8 cellular contexts compared by ENCODE assay signal in the genomic region with DNA sequence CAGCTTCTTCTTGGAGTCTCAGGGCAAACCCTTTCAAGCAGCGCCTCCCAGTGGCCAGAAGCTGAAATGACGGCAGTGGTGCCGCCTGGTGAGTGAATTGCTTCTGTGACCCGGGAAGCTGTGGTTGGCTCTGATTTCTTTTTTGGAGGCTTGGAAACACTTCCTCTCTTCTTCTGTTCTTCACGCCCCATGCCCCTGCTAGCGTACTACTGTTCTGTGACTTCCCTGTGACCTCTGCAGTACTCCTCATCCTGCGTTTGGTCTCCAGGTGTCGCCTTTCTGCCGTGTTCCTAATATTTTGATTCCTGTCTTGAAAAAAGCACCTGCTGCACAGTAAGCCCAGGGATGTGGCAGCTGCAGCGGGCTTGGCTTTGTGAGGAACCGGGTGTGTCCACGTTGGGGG.
DNase-seq lines count a peak whose midpoint lies in the region; ATAC-seq and TF ChIP-seq lines count a peak whose summit lies in the region.
"Not testable (repeated sequence)": the region's sequence is repeated elsewhere in the genome, so short reads cannot be mapped to it uniquely, and the experiment has no call there.

No MANE protein-coding gene starts in this region.

- intact Hi-C loops in activated CD4-positive, alpha-beta T cell treated with anti-CD3 and anti-CD28 coated beads for 36 hours (cut with DNase I, micrococcal nuclease) = loop anchor here in 1 of 2 experiments (2.0 kb wide), 1 partner anchor 48 kb away; no protein-coding TSS in a partner anchor
- intact Hi-C loops in MCF 10A (cut with micrococcal nuclease) = loop anchor here (10.0 kb wide), 2 partner anchors 48 to 748 kb away; no protein-coding TSS in a partner anchor
- intact Hi-C loops in heart right ventricle (cut with DNase I) = not testable (repeated sequence)

- not testable (repeated sequence) for H3K9ac ChIP-seq in KMS-11

- H3K4me3 ChIP-seq in KMS-11 (IDR thresholded peaks at IDR 0.05; ENCODE audit: insufficient read depth, low read depth, low read length); heart right ventricle; neutrophil (ENCODE audit: low read depth in 1 of 2, low read length in 1 of 2); thoracic aorta: not testable (repeated sequence)

- not testable (repeated sequence) for H3K4me1 ChIP-seq in KMS-11 (ENCODE audit: low read depth, poor library complexity, severe bottlenecking); heart right ventricle; neutrophil (ENCODE audit: control insufficient read depth in 1 of 2, insufficient read depth in 1 of 2, low read depth in 1 of 2, low read length in 1 of 2); thoracic aorta (ENCODE audit: control insufficient read depth in 1 of 2, low read depth in 2 of 2)

- not testable (repeated sequence) for BruUV-seq in MCF 10A (replicated peaks; lab: Mats Ljungman, UMichigan)

- H3K36me3 Mint-ChIP-seq in activated CD4-positive, alpha-beta T cell treated with anti-CD3 and anti-CD28 coated beads for 36 hours (ENCODE audit: low read depth) = not testable (repeated sequence)
- H3K36me3 Mint-ChIP-seq in MCF 10A (ENCODE audit: insufficient read depth, unreplicated experiment) = peaks cover 11% of the 10 kb centered on the region

- not testable (repeated sequence) for H3K4me3 Mint-ChIP-seq in activated CD4-positive, alpha-beta T cell treated with anti-CD3 and anti-CD28 coated beads for 36 hours; MCF 10A (ENCODE audit: unreplicated experiment)

- not testable (repeated sequence) for H3K4me2 ChIP-seq in KMS-11

- DNase-seq in DMS114 treated with DMSO at 0.1 percent for 48 hours (lab: John Stamatoyannopoulos, UW; ENCODE audit: unreplicated experiment) (peak; percentile 37), MCF 10A (ENCODE audit: unreplicated experiment) (peak; percentile 56), heart right ventricle (peak; percentile 18 to 53)
- DNase-seq in NK-92 treated with Interleukin-12 subunit alpha and Interleukin-12 subunit beta, amount 100 ng/mL, for 24 hours (lab: John Stamatoyannopoulos, UW) = peak; percentile 5
- DNase-seq in activated CD4-positive, alpha-beta T cell treated with anti-CD3 and anti-CD28 coated beads for 36 hours = peak; percentile 77
- DNase-seq in thoracic aorta (ENCODE audit: low spot score) = not testable (repeated sequence)

- not testable (repeated sequence) for H3K36me3 ChIP-seq in KMS-11 (ENCODE audit: insufficient read depth); heart right ventricle; neutrophil; thoracic aorta

- CTCF ChIA-PET in activated CD4-positive, alpha-beta T cell treated with anti-CD3 and anti-CD28 coated beads for 36 hours (lab: Charles Lee) = interaction anchor here (0.6 to 1.0 kb wide), 2 partner anchors 11 to 505 kb away, joined by 3 to 4 read pairs; no protein-coding TSS in a partner anchor
- CTCF ChIA-PET in MCF 10A (lab: Yijun Ruan, JAX) = interaction anchor here (0.5 to 1.2 kb wide), 3 partner anchors 10 to 388 kb away, joined by 3 to 4 read pairs (median 3); no protein-coding TSS in a partner anchor

- H3K27me3 ChIP-seq in KMS-11 (ENCODE audit: insufficient read depth, low read depth); heart right ventricle; neutrophil; thoracic aorta (replicated peaks; ENCODE audit: insufficient read depth): not testable (repeated sequence)

- not testable (repeated sequence) for H4K20me1 ChIP-seq in KMS-11 (ENCODE audit: insufficient read depth)

- H3K27ac Mint-ChIP-seq in activated CD4-positive, alpha-beta T cell treated with anti-CD3 and anti-CD28 coated beads for 36 hours; MCF 10A (ENCODE audit: low read depth, unreplicated experiment): not testable (repeated sequence)

- H3K27ac ChIP-seq in KMS-11, heart right ventricle, neutrophil, thoracic aorta: not testable (repeated sequence)

- 0 out of 2 replicates have a peak, but pooled peaks have one; percentile 24 for TF ChIP-seq CTCF in KMS-11 (conservative IDR thresholded peaks at IDR 0.05; ENCODE audit: low read depth, low read length)
- TF ChIP-seq CTCF in MCF 10A (IDR thresholded peaks at IDR 0.05; ENCODE audit: unreplicated experiment) = peak; percentile 56
- TF ChIP-seq CTCF in heart right ventricle (IDR thresholded peaks at IDR 0.05) = peak; percentile 44 to 66 (median 61)
- TF ChIP-seq CTCF in neutrophil (IDR thresholded peaks at IDR 0.05) = peak; percentile 51
- TF ChIP-seq CTCF in thoracic aorta (IDR thresholded peaks at IDR 0.05) = peak; percentile 71

- H3K9me3 ChIP-seq in heart right ventricle, neutrophil, thoracic aorta: not testable (repeated sequence)

- POLR2A ChIA-PET in activated CD4-positive, alpha-beta T cell treated with anti-CD3 and anti-CD28 coated beads for 36 hours (lab: Charles Lee) = not testable (repeated sequence)
- POLR2A ChIA-PET in MCF 10A (lab: Yijun Ruan, JAX) = interaction anchor here (0.5 to 2.1 kb wide), 2 partner anchors 12 to 554 kb away, joined by 3 to 6 read pairs; no protein-coding TSS in a partner anchor

- not testable (repeated sequence) for H3K79me2 ChIP-seq in KMS-11 (ENCODE audit: insufficient read depth, low read depth)

- H3K27me3 Mint-ChIP-seq in activated CD4-positive, alpha-beta T cell treated with anti-CD3 and anti-CD28 coated beads for 36 hours; MCF 10A (ENCODE audit: insufficient read depth, unreplicated experiment): not testable (repeated sequence)

- not testable (repeated sequence) for ATAC-seq in activated CD4-positive, alpha-beta T cell treated with anti-CD3 and anti-CD28 coated beads for 36 hours; heart right ventricle; thoracic aorta (ENCODE audit: insufficient number of reproducible peaks, low FRiP score, low read depth)

- H3K9me3 Mint-ChIP-seq in activated CD4-positive, alpha-beta T cell treated with anti-CD3 and anti-CD28 coated beads for 36 hours (ENCODE audit: low read depth); MCF 10A (ENCODE audit: unreplicated experiment): not testable (repeated sequence)

- whole genome bisulfite sequencing in heart right ventricle, 2 donors = 14 to 24% methylated on average over 12 of the region's 12 CpGs

- H2AFZ ChIP-seq in KMS-11 (ENCODE audit: low read depth) = not testable (repeated sequence)

- H3K4me1 Mint-ChIP-seq in activated CD4-positive, alpha-beta T cell treated with anti-CD3 and anti-CD28 coated beads for 36 hours = not testable (repeated sequence)
- H3K4me1 Mint-ChIP-seq in MCF 10A (ENCODE audit: insufficient read depth, unreplicated experiment) = peaks cover 12% of the 10 kb centered on the region
